In genomic region chr3:38029400-38030125, GRCh38 we compare ENCODE assay signal across 2 cellular contexts.
TF ChIP-seq lines count a peak whose summit lies in the region.

TSS of gene PLCD1 (minus strand) at chr3:38029642. CDS start at chr3:38029539, 103 bp downstream.

TF ChIP-seq in WTC11, 78 proteins besides CTCF, POLR2A, EP300 and RAD21 (continued from another document and continues in another):
- TF ChIP-seq, protein P1, sequence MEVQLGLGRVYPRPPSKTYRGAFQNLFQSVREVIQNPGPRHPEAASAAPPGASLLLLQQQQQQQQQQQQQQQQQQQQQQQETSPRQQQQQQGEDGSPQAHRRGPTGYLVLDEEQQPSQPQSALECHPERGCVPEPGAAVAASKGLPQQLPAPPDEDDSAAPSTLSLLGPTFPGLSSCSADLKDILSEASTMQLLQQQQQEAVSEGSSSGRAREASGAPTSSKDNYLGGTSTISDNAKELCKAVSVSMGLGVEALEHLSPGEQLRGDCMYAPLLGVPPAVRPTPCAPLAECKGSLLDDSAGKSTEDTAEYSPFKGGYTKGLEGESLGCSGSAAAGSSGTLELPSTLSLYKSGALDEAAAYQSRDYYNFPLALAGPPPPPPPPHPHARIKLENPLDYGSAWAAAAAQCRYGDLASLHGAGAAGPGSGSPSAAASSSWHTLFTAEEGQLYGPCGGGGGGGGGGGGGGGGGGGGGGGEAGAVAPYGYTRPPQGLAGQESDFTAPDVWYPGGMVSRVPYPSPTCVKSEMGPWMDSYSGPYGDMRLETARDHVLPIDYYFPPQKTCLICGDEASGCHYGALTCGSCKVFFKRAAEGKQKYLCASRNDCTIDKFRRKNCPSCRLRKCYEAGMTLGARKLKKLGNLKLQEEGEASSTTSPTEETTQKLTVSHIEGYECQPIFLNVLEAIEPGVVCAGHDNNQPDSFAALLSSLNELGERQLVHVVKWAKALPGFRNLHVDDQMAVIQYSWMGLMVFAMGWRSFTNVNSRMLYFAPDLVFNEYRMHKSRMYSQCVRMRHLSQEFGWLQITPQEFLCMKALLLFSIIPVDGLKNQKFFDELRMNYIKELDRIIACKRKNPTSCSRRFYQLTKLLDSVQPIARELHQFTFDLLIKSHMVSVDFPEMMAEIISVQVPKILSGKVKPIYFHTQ (CRISPR knock-in tag; IDR thresholded peaks at IDR 0.05), result no peak
- TF ChIP-seq ZNF416 (CRISPR knock-in tag; IDR thresholded peaks at IDR 0.05) (no peak), ATF1 (CRISPR knock-in tag; IDR thresholded peaks at IDR 0.05) (no peak), MAX (CRISPR knock-in tag; IDR thresholded peaks at IDR 0.05) (peak; percentile 47; the same call in 1 of the 2 replicates), SP1 (CRISPR knock-in tag; conservative IDR thresholded peaks at IDR 0.05) (no peak; the same call in 1 of the 2 replicates), GRHL2 (CRISPR knock-in tag; IDR thresholded peaks at IDR 0.05; ENCODE audit: insufficient replicate concordance, severe bottlenecking) (no peak), FOXP1 (CRISPR knock-in tag; IDR thresholded peaks at IDR 0.05; ENCODE audit: borderline replicate concordance) (peak; percentile 52; the same call in 1 of the 2 replicates), SOX15 (CRISPR knock-in tag; IDR thresholded peaks at IDR 0.05) (no peak), ZNF121 (CRISPR knock-in tag; IDR thresholded peaks at IDR 0.05) (0 out of 2 replicates have a peak, but pooled peaks have one; percentile 4), ZNF423 (CRISPR knock-in tag; IDR thresholded peaks at IDR 0.05) (peak; percentile 38; the same call in 1 of the 2 replicates), MLX (CRISPR knock-in tag; IDR thresholded peaks at IDR 0.05) (no peak), ZNF512 (CRISPR knock-in tag; IDR thresholded peaks at IDR 0.05; ENCODE audit: borderline replicate concordance) (no peak), FOXJ3 (CRISPR knock-in tag; IDR thresholded peaks at IDR 0.05; ENCODE audit: borderline replicate concordance) (no peak)
- TF ChIP-seq, protein P2, sequence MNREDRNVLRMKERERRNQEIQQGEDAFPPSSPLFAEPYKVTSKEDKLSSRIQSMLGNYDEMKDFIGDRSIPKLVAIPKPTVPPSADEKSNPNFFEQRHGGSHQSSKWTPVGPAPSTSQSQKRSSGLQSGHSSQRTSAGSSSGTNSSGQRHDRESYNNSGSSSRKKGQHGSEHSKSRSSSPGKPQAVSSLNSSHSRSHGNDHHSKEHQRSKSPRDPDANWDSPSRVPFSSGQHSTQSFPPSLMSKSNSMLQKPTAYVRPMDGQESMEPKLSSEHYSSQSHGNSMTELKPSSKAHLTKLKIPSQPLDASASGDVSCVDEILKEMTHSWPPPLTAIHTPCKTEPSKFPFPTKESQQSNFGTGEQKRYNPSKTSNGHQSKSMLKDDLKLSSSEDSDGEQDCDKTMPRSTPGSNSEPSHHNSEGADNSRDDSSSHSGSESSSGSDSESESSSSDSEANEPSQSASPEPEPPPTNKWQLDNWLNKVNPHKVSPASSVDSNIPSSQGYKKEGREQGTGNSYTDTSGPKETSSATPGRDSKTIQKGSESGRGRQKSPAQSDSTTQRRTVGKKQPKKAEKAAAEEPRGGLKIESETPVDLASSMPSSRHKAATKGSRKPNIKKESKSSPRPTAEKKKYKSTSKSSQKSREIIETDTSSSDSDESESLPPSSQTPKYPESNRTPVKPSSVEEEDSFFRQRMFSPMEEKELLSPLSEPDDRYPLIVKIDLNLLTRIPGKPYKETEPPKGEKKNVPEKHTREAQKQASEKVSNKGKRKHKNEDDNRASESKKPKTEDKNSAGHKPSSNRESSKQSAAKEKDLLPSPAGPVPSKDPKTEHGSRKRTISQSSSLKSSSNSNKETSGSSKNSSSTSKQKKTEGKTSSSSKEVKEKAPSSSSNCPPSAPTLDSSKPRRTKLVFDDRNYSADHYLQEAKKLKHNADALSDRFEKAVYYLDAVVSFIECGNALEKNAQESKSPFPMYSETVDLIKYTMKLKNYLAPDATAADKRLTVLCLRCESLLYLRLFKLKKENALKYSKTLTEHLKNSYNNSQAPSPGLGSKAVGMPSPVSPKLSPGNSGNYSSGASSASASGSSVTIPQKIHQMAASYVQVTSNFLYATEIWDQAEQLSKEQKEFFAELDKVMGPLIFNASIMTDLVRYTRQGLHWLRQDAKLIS (CRISPR knock-in tag; IDR thresholded peaks at IDR 0.05; ENCODE audit: borderline replicate concordance), result no peak
- TF ChIP-seq, protein P3, sequence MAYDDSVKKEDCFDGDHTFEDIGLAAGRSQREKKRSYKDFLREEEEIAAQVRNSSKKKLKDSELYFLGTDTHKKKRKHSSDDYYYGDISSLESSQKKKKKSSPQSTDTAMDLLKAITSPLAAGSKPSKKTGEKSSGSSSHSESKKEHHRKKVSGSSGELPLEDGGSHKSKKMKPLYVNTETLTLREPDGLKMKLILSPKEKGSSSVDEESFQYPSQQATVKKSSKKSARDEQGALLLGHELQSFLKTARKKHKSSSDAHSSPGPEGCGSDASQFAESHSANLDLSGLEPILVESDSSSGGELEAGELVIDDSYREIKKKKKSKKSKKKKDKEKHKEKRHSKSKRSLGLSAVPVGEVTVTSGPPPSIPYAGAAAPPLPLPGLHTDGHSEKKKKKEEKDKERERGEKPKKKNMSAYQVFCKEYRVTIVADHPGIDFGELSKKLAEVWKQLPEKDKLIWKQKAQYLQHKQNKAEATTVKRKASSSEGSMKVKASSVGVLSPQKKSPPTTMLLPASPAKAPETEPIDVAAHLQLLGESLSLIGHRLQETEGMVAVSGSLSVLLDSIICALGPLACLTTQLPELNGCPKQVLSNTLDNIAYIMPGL (CRISPR knock-in tag; IDR thresholded peaks at IDR 0.05), result 0 out of 2 replicates have a peak, but pooled peaks have one; percentile 42

TF ChIP-seq in H1, 55 proteins besides CTCF, POLR2A, EP300 and RAD21 (continued from another document):
- TF ChIP-seq, protein P4, sequence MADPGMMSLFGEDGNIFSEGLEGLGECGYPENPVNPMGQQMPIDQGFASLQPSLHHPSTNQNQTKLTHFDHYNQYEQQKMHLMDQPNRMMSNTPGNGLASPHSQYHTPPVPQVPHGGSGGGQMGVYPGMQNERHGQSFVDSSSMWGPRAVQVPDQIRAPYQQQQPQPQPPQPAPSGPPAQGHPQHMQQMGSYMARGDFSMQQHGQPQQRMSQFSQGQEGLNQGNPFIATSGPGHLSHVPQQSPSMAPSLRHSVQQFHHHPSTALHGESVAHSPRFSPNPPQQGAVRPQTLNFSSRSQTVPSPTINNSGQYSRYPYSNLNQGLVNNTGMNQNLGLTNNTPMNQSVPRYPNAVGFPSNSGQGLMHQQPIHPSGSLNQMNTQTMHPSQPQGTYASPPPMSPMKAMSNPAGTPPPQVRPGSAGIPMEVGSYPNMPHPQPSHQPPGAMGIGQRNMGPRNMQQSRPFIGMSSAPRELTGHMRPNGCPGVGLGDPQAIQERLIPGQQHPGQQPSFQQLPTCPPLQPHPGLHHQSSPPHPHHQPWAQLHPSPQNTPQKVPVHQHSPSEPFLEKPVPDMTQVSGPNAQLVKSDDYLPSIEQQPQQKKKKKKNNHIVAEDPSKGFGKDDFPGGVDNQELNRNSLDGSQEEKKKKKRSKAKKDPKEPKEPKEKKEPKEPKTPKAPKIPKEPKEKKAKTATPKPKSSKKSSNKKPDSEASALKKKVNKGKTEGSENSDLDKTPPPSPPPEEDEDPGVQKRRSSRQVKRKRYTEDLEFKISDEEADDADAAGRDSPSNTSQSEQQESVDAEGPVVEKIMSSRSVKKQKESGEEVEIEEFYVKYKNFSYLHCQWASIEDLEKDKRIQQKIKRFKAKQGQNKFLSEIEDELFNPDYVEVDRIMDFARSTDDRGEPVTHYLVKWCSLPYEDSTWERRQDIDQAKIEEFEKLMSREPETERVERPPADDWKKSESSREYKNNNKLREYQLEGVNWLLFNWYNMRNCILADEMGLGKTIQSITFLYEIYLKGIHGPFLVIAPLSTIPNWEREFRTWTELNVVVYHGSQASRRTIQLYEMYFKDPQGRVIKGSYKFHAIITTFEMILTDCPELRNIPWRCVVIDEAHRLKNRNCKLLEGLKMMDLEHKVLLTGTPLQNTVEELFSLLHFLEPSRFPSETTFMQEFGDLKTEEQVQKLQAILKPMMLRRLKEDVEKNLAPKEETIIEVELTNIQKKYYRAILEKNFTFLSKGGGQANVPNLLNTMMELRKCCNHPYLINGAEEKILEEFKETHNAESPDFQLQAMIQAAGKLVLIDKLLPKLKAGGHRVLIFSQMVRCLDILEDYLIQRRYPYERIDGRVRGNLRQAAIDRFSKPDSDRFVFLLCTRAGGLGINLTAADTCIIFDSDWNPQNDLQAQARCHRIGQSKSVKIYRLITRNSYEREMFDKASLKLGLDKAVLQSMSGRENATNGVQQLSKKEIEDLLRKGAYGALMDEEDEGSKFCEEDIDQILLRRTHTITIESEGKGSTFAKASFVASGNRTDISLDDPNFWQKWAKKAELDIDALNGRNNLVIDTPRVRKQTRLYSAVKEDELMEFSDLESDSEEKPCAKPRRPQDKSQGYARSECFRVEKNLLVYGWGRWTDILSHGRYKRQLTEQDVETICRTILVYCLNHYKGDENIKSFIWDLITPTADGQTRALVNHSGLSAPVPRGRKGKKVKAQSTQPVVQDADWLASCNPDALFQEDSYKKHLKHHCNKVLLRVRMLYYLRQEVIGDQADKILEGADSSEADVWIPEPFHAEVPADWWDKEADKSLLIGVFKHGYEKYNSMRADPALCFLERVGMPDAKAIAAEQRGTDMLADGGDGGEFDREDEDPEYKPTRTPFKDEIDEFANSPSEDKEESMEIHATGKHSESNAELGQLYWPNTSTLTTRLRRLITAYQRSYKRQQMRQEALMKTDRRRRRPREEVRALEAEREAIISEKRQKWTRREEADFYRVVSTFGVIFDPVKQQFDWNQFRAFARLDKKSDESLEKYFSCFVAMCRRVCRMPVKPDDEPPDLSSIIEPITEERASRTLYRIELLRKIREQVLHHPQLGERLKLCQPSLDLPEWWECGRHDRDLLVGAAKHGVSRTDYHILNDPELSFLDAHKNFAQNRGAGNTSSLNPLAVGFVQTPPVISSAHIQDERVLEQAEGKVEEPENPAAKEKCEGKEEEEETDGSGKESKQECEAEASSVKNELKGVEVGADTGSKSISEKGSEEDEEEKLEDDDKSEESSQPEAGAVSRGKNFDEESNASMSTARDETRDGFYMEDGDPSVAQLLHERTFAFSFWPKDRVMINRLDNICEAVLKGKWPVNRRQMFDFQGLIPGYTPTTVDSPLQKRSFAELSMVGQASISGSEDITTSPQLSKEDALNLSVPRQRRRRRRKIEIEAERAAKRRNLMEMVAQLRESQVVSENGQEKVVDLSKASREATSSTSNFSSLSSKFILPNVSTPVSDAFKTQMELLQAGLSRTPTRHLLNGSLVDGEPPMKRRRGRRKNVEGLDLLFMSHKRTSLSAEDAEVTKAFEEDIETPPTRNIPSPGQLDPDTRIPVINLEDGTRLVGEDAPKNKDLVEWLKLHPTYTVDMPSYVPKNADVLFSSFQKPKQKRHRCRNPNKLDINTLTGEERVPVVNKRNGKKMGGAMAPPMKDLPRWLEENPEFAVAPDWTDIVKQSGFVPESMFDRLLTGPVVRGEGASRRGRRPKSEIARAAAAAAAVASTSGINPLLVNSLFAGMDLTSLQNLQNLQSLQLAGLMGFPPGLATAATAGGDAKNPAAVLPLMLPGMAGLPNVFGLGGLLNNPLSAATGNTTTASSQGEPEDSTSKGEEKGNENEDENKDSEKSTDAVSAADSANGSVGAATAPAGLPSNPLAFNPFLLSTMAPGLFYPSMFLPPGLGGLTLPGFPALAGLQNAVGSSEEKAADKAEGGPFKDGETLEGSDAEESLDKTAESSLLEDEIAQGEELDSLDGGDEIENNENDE (IDR thresholded peaks at IDR 0.05; ENCODE audit: insufficient replicate concordance, low read length), result no peak
- no peak for TF ChIP-seq RXRA (IDR thresholded peaks at IDR 0.05; ENCODE audit: insufficient read depth, low read depth, low read length)
